Comparison of ENCODE assay signal across 1 cellular context in genomic region chr5:139684350-139684880, GRCh38.
TF ChIP-seq lines count a peak whose summit lies in the region.

No MANE protein-coding gene starts in this region.

TF ChIP-seq in K562, 482 proteins besides CTCF, POLR2A, EP300 and RAD21 (continued from another document):
- TF ChIP-seq ZBTB7A (IDR thresholded peaks at IDR 0.05; ENCODE audit: borderline replicate concordance, control insufficient read depth, low read depth, low read length) (0 out of 2 replicates have a peak, but pooled peaks have one; percentile 13), POLR2B (IDR thresholded peaks at IDR 0.05; ENCODE audit: low read depth, partially characterized antibody) (peak; percentile 35)
